23 cellular contexts compared by ENCODE assay signal in the genomic region with DNA sequence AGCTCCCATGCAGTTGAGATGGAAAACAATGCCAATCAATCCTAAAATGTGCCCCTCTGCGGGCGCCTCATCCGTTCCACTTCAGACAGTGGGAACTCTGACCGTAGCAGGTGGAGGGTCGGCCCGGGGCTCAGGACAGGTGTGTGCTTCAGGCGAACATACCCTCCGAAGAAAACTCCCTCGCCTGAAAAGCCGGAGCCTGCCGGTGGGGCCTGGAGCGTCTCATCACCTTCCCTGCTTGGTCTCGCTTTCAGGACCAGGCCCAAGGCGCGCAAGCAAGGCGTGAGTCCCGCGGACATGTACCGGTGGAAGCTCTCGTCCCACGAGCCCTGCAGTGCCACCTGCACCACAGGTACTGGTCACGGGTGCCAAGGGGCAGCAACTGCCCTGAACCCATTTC. TPM values are rescaled to one million over a fixed set of nuclear protein-coding genes. Genes with fewer than 3 reads are reported as not detected.
DNase-seq lines count a peak whose midpoint lies in the region; ATAC-seq and TF ChIP-seq lines count a peak whose summit lies in the region.
"Had no signal": no experiment of that assay in that cellular context is flagged by ENCODE, and none has a peak within 500 bp of the region (broad histone marks: within the 10 kb centered on the region; RNA-seq: fewer than 3 reads in every experiment).

No MANE protein-coding gene starts in this region.

- H4K91ac ChIP-seq in neuronal stem cell (ENCODE audit: low read depth, low read length, poor library complexity): peak overlapping the region; percentile 69

- peak overlapping the region; percentile 80 for H3K18ac ChIP-seq in neuronal stem cell (ENCODE audit: low read length)

- no peaks in the 10 kb centered on the region for H3K79me1 ChIP-seq in neuronal stem cell (ENCODE audit: low read depth, low read length)

- no peak overlapping the region for H2BK5ac ChIP-seq in neuronal stem cell (ENCODE audit: low read length)

- intact Hi-C loops in dorsolateral prefrontal cortex (cut with DNase I): no loop called here

- H3K36me3 ChIP-seq in BLaER1 treated with 17β-estradiol and CSF1 and Interleukin-3, amounts not matched to agents 10 nM and 100 nM: no peaks in the 10 kb centered on the region
- no peaks in the 10 kb centered on the region for H3K36me3 ChIP-seq in neuronal stem cell (replicated peaks in 1 of 2; ENCODE audit: control insufficient read depth in 2 of 2, insufficient read depth in 2 of 2, low read length in 2 of 2)

- no peak overlapping the region for H3K14ac ChIP-seq in neuronal stem cell (ENCODE audit: low read length)

- H3K9ac ChIP-seq in BLaER1 treated with 17β-estradiol and CSF1 and Interleukin-3, amounts not matched to agents 10 nM and 100 nM: peak overlapping the region in 6 of 11 experiments; percentile 17 to 88 (median 46); a peak in 9 of 22 replicates
- no peak overlapping the region for H3K9ac ChIP-seq in neuronal stem cell (ENCODE audit: low read depth, low read length, poor library complexity)
- H3K9ac ChIP-seq: GM23248 had no signal

- H3K4me2 ChIP-seq in BLaER1 treated with 17β-estradiol and CSF1 and Interleukin-3, amounts not matched to agents 10 nM and 100 nM: peak overlapping the region; percentile 39 to 98 (median 88)
- no peak overlapping the region for H3K4me2 ChIP-seq in neuronal stem cell (ENCODE audit: insufficient read depth, low read length, poor library complexity, severe bottlenecking)

- WGBS in neuronal stem cell (ENCODE audit: extremely low coverage in 2 of 2, insufficient read length in 2 of 2, insufficient replicate concordance in 1 of 2), 2 donors: no CpG with 5 or more reads among the region's 22 CpGs

- no peak overlapping the region for H2AFZ ChIP-seq in neuronal stem cell (ENCODE audit: low read length)
- H2AFZ ChIP-seq: GM23248 had no signal

- H3K9me3 ChIP-seq in BLaER1 treated with 17β-estradiol and CSF1 and Interleukin-3, amounts not matched to agents 10 nM and 100 nM (replicated peaks in 1 of 11): no peaks in the 10 kb centered on the region
- H3K9me3 ChIP-seq in neuronal stem cell (replicated peaks in 1 of 2; ENCODE audit: control insufficient read depth in 2 of 2, insufficient read depth in 1 of 2, low read depth in 1 of 2, low read length in 2 of 2): no peaks in the 10 kb centered on the region

- H3K27me3 ChIP-seq in BLaER1 treated with 17β-estradiol and CSF1 and Interleukin-3, amounts not matched to agents 10 nM and 100 nM: peaks cover 0 to 20% (median 0%) of the 10 kb centered on the region in 11 experiments; a peak in 4 of 22 replicates
- H3K27me3 ChIP-seq in dorsolateral prefrontal cortex: no peaks in the 10 kb centered on the region
- peaks cover 0 to 9% (median 0%) of the 10 kb centered on the region in 3 experiments for H3K27me3 ChIP-seq in neuronal stem cell (ENCODE audit: control insufficient read depth in 3 of 3, insufficient read depth in 3 of 3, low read depth in 1 of 3, low read length in 3 of 3)

- H2AK5ac ChIP-seq in neuronal stem cell (ENCODE audit: low read depth, low read length): peak overlapping the region; percentile 61

- no peak overlapping the region for H3K4me3 ChIP-seq in BLaER1 treated with 17β-estradiol and CSF1 and Interleukin-3, amounts not matched to agents 10 nM and 100 nM
- H3K4me3 ChIP-seq in dorsolateral prefrontal cortex: no peak overlapping the region
- no peak overlapping the region for H3K4me3 ChIP-seq in neuronal stem cell (ENCODE audit: low read length in 2 of 2)
- H3K4me3 ChIP-seq: GM23248 had no signal

- peak overlapping the region; percentile 26 for H2BK15ac ChIP-seq in neuronal stem cell (ENCODE audit: low read length)

- peaks cover 71 to 88% (median 74%) of the 10 kb centered on the region in 10 experiments for H3K4me1 ChIP-seq in BLaER1 treated with 17β-estradiol and CSF1 and Interleukin-3, amounts not matched to agents 10 nM and 100 nM
- peaks cover 10 to 30% of the 10 kb centered on the region in 2 donors for H3K4me1 ChIP-seq in neuronal stem cell (ENCODE audit: control insufficient read depth in 2 of 2, insufficient read depth in 1 of 2, low read depth in 1 of 2, low read length in 2 of 2)

- peak overlapping the region; percentile 70 for H3K23ac ChIP-seq in neuronal stem cell (ENCODE audit: low read depth, low read length, poor library complexity)

- ATAC-seq in GM19035 (IDR thresholded peaks at IDR 0.05; ENCODE audit: unreplicated experiment): no peak
- no peak for ATAC-seq in HG03457 (IDR thresholded peaks at IDR 0.05; ENCODE audit: unreplicated experiment)
- ATAC-seq: HCT116 had no signal

- no peak for TF ChIP-seq CTCF in dorsolateral prefrontal cortex (IDR thresholded peaks at IDR 0.05 in 54 of 56, conservative IDR thresholded peaks at IDR 0.05 in 2 of 56; ENCODE audit: low read depth in 1 of 56, partially characterized antibody in 56 of 56)

- H4K20me1 ChIP-seq in BLaER1 treated with 17β-estradiol and CSF1 and Interleukin-3, amounts not matched to agents 10 nM and 100 nM: no peaks in the 10 kb centered on the region; a peak in 1 of 22 replicates

- H2BK12ac ChIP-seq in neuronal stem cell (ENCODE audit: low read length): no peak overlapping the region

- no peak overlapping the region for H2BK120ac ChIP-seq in neuronal stem cell (ENCODE audit: low read depth, low read length)

- H3K27ac ChIP-seq in BLaER1 treated with 17β-estradiol and CSF1 and Interleukin-3, amounts not matched to agents 10 nM and 100 nM: peak overlapping the region in 9 of 11 experiments; percentile 48 to 98 (median 89); a peak in 18 of 22 replicates
- H3K27ac ChIP-seq in dorsolateral prefrontal cortex (peak overlapping the region in 36 of 59 donors; percentile 6 to 90 (median 68)), neuronal stem cell (replicated peaks; ENCODE audit: low read length) (no peak overlapping the region)
- H3K27ac ChIP-seq: GM23248 had no signal

- DNase-seq in dorsolateral prefrontal cortex (no peak), neuronal stem cell (ENCODE audit: low spot score) (no peak), COR-L47 (lab: John Stamatoyannopoulos, UW) (no peak), iPS-NIHi7 (ENCODE audit: extremely low spot score) (no peak)
- DNase-seq: 8988T; Calu3; CD4-positive, alpha-beta T cell; CD8-positive, alpha-beta memory T cell; DMS53; DMS79 treated with DMSO at 0.1 percent for 48 hours; GF-D8; GM23248; H9 had no signal

- H3K4ac ChIP-seq in neuronal stem cell (ENCODE audit: low read length): no peak overlapping the region

- H4K8ac ChIP-seq in neuronal stem cell (ENCODE audit: low read depth, low read length): peak overlapping the region; percentile 32

RNA-seq across cellular contexts. Expression of a gene that starts 26.4 kb away (rescaled TPM):
- 10 to 100 TPM in 118 of 120 experiments, 1 to 10 TPM in 2; 9.6 to 24.0 (median 15.4) TPM for total RNA-seq in dorsolateral prefrontal cortex
- polyA plus RNA-seq in neuronal stem cell (2013, experiment 1 of 2): 0.17 TPM
- 0.15 TPM for polyA plus RNA-seq in neuronal stem cell (2013, experiment 2 of 2)
- total RNA-seq: CD8-positive, alpha-beta memory T cell; Daoy; G401; H4 had no signal
- polyA plus RNA-seq: BJ; CD14-positive monocyte; CD8-positive, alpha-beta memory T cell; GM23248 had no signal

RNA-seq across cellular contexts. Expression of a gene that starts 36.2 kb away (rescaled TPM):
- total RNA-seq in dorsolateral prefrontal cortex: 1 to 10 TPM in 5 of 120 experiments, under 1 TPM in 14, not detected in 101; 0.39 to 3.1 (median 0.75) TPM
- polyA plus RNA-seq in neuronal stem cell (2013, experiment 1 of 2): not detected
- polyA plus RNA-seq in neuronal stem cell (2013, experiment 2 of 2): not detected
- total RNA-seq: A673; Calu3; CD4-positive, alpha-beta T cell; CD8-positive, alpha-beta memory T cell; Daoy; GM23248; H4; H9 had no signal
- polyA plus RNA-seq: BJ; CD14-positive monocyte; CD8-positive, alpha-beta memory T cell; GM23248 had no signal

RNA-seq across cellular contexts. Expression of a gene that starts 48.2 kb away (rescaled TPM):
- total RNA-seq in dorsolateral prefrontal cortex: 100 to 1,000 TPM in 78 of 120 experiments, 10 to 100 TPM in 42; 34.8 to 183 (median 111) TPM
- polyA plus RNA-seq in neuronal stem cell (2013, experiment 1 of 2): 0.18 TPM
- polyA plus RNA-seq in neuronal stem cell (2013, experiment 2 of 2): 0.12 TPM
- total RNA-seq: A673; Calu3; CD4-positive, alpha-beta T cell; CD8-positive, alpha-beta memory T cell; Daoy; G401; GM23248; H4 had no signal
- polyA plus RNA-seq: BJ; CD14-positive monocyte; CD8-positive, alpha-beta memory T cell; GM23248 had no signal
